ENCODE assay signal across 4 cellular contexts in genomic region chr6:53158076-53158475, GRCh38.
A peak's percentile ranks its signal among the peaks of the same experiment; 100 is the strongest.
TF ChIP-seq lines count a peak whose summit lies in the region.

No MANE protein-coding gene starts in this region.

TF ChIP-seq in HEK293, 187 proteins besides CTCF, POLR2A, EP300 and RAD21:
- 0 out of 2 replicates have a peak, but pooled peaks have one; percentile 48 for TF ChIP-seq ZNF121 (tag by site-specific recombination; IDR thresholded peaks at IDR 0.05)

TF ChIP-seq in WTC11, 78 proteins besides CTCF, POLR2A, EP300 and RAD21:
- TF ChIP-seq ZNF121 (CRISPR knock-in tag; IDR thresholded peaks at IDR 0.05): peak; percentile 56; the same call in 1 of the 2 replicates

TF ChIP-seq in K562, 482 proteins besides CTCF, POLR2A, EP300 and RAD21:
- TF ChIP-seq ZNF121 (CRISPR knock-in tag; conservative IDR thresholded peaks at IDR 0.05): peak; percentile 73; the same call in 1 of the 2 replicates
TF ChIP-seq in K562: peak in this region for 1; not testable (repeated sequence) for 481.

TF ChIP-seq in HepG2, 621 proteins besides CTCF, POLR2A, EP300 and RAD21:
- peak; percentile 73 for TF ChIP-seq ZNF121 (CRISPR knock-in tag; IDR thresholded peaks at IDR 0.05)
